8 cellular contexts compared by ENCODE assay signal in genomic region chr7:157302314-157302711, GRCh38. TPM values are rescaled to one million over a fixed set of nuclear protein-coding genes. Genes with fewer than 3 reads are reported as not detected.
A peak's percentile ranks its signal among the peaks of the same experiment; 100 is the strongest.
DNase-seq lines count a peak whose midpoint lies in the region; ATAC-seq, FAIRE-seq and TF ChIP-seq lines count a peak whose summit lies in the region.

No MANE protein-coding gene starts in this region.

- POLR2A ChIA-PET in HepG2 (lab: Yijun Ruan, JAX): no interaction called here

- DNase-seq in DMS53 (lab: John Stamatoyannopoulos, UW) (peak; percentile 79), HK-2 (ENCODE audit: unreplicated experiment) (peak; percentile 87), T-helper 17 cell (peak; percentile 69 to 83 (median 76)), HepG2 (ENCODE audit: low spot score) (no peak), NCI-H226 (no peak)
- DNase-seq in activated naive CD8-positive, alpha-beta T cell treated with anti-CD3 and anti-CD28 coated beads, Interleukin-2, amount 50 U/mL, for 24 hours: peak; percentile 86
- peak; percentile 77 for DNase-seq in stimulated activated CD8-positive, alpha-beta memory T cell treated with anti-CD3 and anti-CD28 coated beads, Interleukin-7, amount 100 ng/mL, for 24 hours (ENCODE audit: low read depth)

- no peak overlapping the region for H2AFZ ChIP-seq in HepG2 (ENCODE audit: low read length)

- TF ChIP-seq EP300 in HepG2 (IDR thresholded peaks at IDR 0.05; ENCODE audit: low read depth in 2 of 2, low read length in 2 of 2) (no peak), HepG2 (CRISPR knock-in tag; IDR thresholded peaks at IDR 0.05; ENCODE audit: borderline replicate concordance) (no peak)

- peaks cover 5 to 23% of the 10 kb centered on the region in 2 experiments; a peak in 3 of 5 replicates for H3K27me3 ChIP-seq in HepG2 (ENCODE audit: control insufficient read depth in 1 of 2, insufficient read depth in 2 of 2, low read length in 2 of 2)

- TF ChIP-seq POLR2A in HepG2 (IDR thresholded peaks at IDR 0.05; ENCODE audit: insufficient read depth in 1 of 2, low read depth in 2 of 2, low read length in 2 of 2): no peak

- H3K79me2 ChIP-seq in HepG2 (ENCODE audit: insufficient read depth, low read length): no peaks in the 10 kb centered on the region

- no peak overlapping the region for H3K9ac ChIP-seq in HepG2 (ENCODE audit: insufficient read depth, low read depth, low read length)

- peak overlapping the region; percentile 83 for H3K4me3 Mint-ChIP-seq in T-helper 17 cell
- peak overlapping the region; percentile 79 for H3K4me3 Mint-ChIP-seq in activated naive CD8-positive, alpha-beta T cell treated with anti-CD3 and anti-CD28 coated beads, Interleukin-2, amount 50 U/mL, for 24 hours

- H4K20me1 ChIP-seq in HepG2 (ENCODE audit: insufficient read depth, low read length): no peaks in the 10 kb centered on the region

- peaks cover 52% of the 10 kb centered on the region for H3K4me1 ChIP-seq in HepG2 (ENCODE audit: insufficient read depth, low read length)

- H3K4me2 ChIP-seq in HepG2 (ENCODE audit: low read depth, low read length): peak overlapping the region; percentile 36

- no peaks in the 10 kb centered on the region for H3K9me3 Mint-ChIP-seq in activated naive CD8-positive, alpha-beta T cell treated with anti-CD3 and anti-CD28 coated beads, Interleukin-2, amount 50 U/mL, for 24 hours

- intact Hi-C loops in HepG2 (cut with micrococcal nuclease; ENCODE audit: unreplicated experiment): no loop called here

- CTCF ChIA-PET in HepG2 (lab: Yijun Ruan, JAX; ENCODE audit: low intra/inter-chr PET ratio, low total read pairs): no interaction called here

- ATAC-seq in GM21381 (IDR thresholded peaks at IDR 0.05; ENCODE audit: unreplicated experiment) (peak; percentile 84), T-helper 17 cell (peak; percentile 97), HepG2 (no peak)
- ATAC-seq in activated naive CD8-positive, alpha-beta T cell treated with anti-CD3 and anti-CD28 coated beads, Interleukin-2, amount 50 U/mL, for 24 hours: peak; percentile 99

- H3K36me3 Mint-ChIP-seq in T-helper 17 cell (ENCODE audit: low read depth): no peaks in the 10 kb centered on the region
- H3K36me3 Mint-ChIP-seq in activated naive CD8-positive, alpha-beta T cell treated with anti-CD3 and anti-CD28 coated beads, Interleukin-2, amount 50 U/mL, for 24 hours (ENCODE audit: low read depth): no peaks in the 10 kb centered on the region

- H3K36me3 ChIP-seq in HepG2 (replicated peaks in 1 of 2; ENCODE audit: control insufficient read depth in 1 of 2, insufficient read depth in 2 of 2, low read length in 2 of 2): no peaks in the 10 kb centered on the region

- H3K9me3 ChIP-seq in T-helper 17 cell (ENCODE audit: control insufficient read depth, low read length, poor library complexity, severe bottlenecking) (no peaks in the 10 kb centered on the region), HepG2 (ENCODE audit: low read length) (no peaks in the 10 kb centered on the region)

- no peak overlapping the region; a peak in 2 of 6 replicates for H3K4me3 ChIP-seq in HepG2 (replicated peaks in 1 of 3; ENCODE audit: insufficient read depth in 1 of 3, low read depth in 2 of 3, low read length in 3 of 3)

- no peak for TF ChIP-seq CTCF in HepG2 (CRISPR knock-in tag; IDR thresholded peaks at IDR 0.05)

- in situ Hi-C loops in HepG2 (cut with HindIII; ENCODE audit: extremely low pct_ligation_motif_present, low pct_unique_long_range_greater_than_20kb): no loop called here

- no peaks in the 10 kb centered on the region for H3K27me3 Mint-ChIP-seq in T-helper 17 cell
- peaks cover 3% of the 10 kb centered on the region for H3K27me3 Mint-ChIP-seq in activated naive CD8-positive, alpha-beta T cell treated with anti-CD3 and anti-CD28 coated beads, Interleukin-2, amount 50 U/mL, for 24 hours

- peak overlapping the region; percentile 97 for H3K27ac Mint-ChIP-seq in T-helper 17 cell
- peak overlapping the region; percentile 99 for H3K27ac Mint-ChIP-seq in activated naive CD8-positive, alpha-beta T cell treated with anti-CD3 and anti-CD28 coated beads, Interleukin-2, amount 50 U/mL, for 24 hours

- no peak for FAIRE-seq in HepG2 (lab: Jason Lieb, UNC)

- H3K4me1 Mint-ChIP-seq in T-helper 17 cell: peaks cover 34% of the 10 kb centered on the region
- H3K4me1 Mint-ChIP-seq in activated naive CD8-positive, alpha-beta T cell treated with anti-CD3 and anti-CD28 coated beads, Interleukin-2, amount 50 U/mL, for 24 hours: peaks cover 46% of the 10 kb centered on the region

- H3K27ac ChIP-seq in HepG2 (ENCODE audit: extremely low read length, insufficient read depth, low read length): no peak overlapping the region

- BruUV-seq in HepG2 (replicated peaks; lab: Mats Ljungman, UMichigan): no TSS peak

- WGBS in HepG2 (ENCODE audit: low lambda C conversion rate): 39% methylated on average over 11 of the region's 11 CpGs

- TF ChIP-seq RAD21 in HepG2 (CRISPR knock-in tag; IDR thresholded peaks at IDR 0.05): no peak

TF ChIP-seq in HepG2, 621 proteins besides CTCF, POLR2A, EP300 and RAD21:
- TF ChIP-seq HNRNPL (IDR thresholded peaks at IDR 0.05; ENCODE audit: low read depth, low read length) (0 out of 2 replicates have a peak, but pooled peaks have one; percentile 22), MAFF (IDR thresholded peaks at IDR 0.05; ENCODE audit: low read depth, low read length) (0 out of 2 replicates have a peak, but pooled peaks have one; percentile 3), CAMTA2 (CRISPR knock-in tag; IDR thresholded peaks at IDR 0.05; ENCODE audit: borderline replicate concordance) (no peak), XBP1 (CRISPR knock-in tag; IDR thresholded peaks at IDR 0.05) (no peak)
- TF ChIP-seq, protein P1, sequence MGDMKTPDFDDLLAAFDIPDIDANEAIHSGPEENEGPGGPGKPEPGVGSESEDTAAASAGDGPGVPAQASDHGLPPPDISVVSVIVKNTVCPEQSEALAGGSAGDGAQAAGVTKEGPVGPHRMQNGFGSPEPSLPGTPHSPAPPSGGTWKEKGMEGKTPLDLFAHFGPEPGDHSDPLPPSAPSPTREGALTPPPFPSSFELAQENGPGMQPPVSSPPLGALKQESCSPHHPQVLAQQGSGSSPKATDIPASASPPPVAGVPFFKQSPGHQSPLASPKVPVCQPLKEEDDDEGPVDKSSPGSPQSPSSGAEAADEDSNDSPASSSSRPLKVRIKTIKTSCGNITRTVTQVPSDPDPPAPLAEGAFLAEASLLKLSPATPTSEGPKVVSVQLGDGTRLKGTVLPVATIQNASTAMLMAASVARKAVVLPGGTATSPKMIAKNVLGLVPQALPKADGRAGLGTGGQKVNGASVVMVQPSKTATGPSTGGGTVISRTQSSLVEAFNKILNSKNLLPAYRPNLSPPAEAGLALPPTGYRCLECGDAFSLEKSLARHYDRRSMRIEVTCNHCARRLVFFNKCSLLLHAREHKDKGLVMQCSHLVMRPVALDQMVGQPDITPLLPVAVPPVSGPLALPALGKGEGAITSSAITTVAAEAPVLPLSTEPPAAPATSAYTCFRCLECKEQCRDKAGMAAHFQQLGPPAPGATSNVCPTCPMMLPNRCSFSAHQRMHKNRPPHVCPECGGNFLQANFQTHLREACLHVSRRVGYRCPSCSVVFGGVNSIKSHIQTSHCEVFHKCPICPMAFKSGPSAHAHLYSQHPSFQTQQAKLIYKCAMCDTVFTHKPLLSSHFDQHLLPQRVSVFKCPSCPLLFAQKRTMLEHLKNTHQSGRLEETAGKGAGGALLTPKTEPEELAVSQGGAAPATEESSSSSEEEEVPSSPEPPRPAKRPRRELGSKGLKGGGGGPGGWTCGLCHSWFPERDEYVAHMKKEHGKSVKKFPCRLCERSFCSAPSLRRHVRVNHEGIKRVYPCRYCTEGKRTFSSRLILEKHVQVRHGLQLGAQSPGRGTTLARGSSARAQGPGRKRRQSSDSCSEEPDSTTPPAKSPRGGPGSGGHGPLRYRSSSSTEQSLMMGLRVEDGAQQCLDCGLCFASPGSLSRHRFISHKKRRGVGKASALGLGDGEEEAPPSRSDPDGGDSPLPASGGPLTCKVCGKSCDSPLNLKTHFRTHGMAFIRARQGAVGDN (CRISPR knock-in tag; IDR thresholded peaks at IDR 0.05): no peak

RNA-seq across cellular contexts. Expression of gene DNAJB6, which starts 34.5 kb away (rescaled TPM):
- total RNA-seq in T-helper 17 cell: 100 to 1,000 TPM; 266 to 278 TPM
- 53.9 and 72.9 TPM in 2 replicates for total RNA-seq in HepG2 (2016; rRNA removed; fragmentation: Illumina TruSeq; extraction: Trizol)
- 51.7 and 58.5 TPM in 2 replicates for total RNA-seq in HepG2 (2016; cell fraction: cytosol; rRNA removed; fragmentation: Illumina TruSeq; extraction: Trizol; ENCODE audit: low read depth)
- 57.3 and 66.0 TPM in 2 replicates for total RNA-seq in HepG2 (2016; cell fraction: insoluble cytoplasmic fraction; rRNA removed; fragmentation: Illumina TruSeq; extraction: Trizol)
- total RNA-seq in HepG2 (2016; cell fraction: membrane; rRNA removed; fragmentation: Illumina TruSeq; extraction: Trizol): 37.1 and 38.2 TPM in 2 replicates
- 31.6 and 33.1 TPM in 2 replicates for total RNA-seq in HepG2 (2016; cell fraction: nucleus; rRNA removed; fragmentation: Illumina TruSeq; extraction: Trizol)
- polyA plus RNA-seq in HepG2 (2011; rRNA removed): 27.1 and 29.9 TPM in 2 replicates
- polyA plus RNA-seq in HepG2 (2011; cell fraction: cytosol; rRNA removed): 14.8 and 23.9 TPM in 2 replicates
- polyA plus RNA-seq in HepG2 (2011; cell fraction: nucleus; rRNA removed): 22.1 and 25.2 TPM in 2 replicates
- 61.9 and 67.0 TPM in 2 replicates for polyA plus RNA-seq in HepG2 (2012)
- 15.6 and 19.2 TPM in 2 replicates for polyA plus RNA-seq in HepG2 (2016; cell fraction: cytosol; fragmentation: Illumina TruSeq; extraction: Trizol; ENCODE audit: low read depth)
- polyA plus RNA-seq in HepG2 (2016; cell fraction: insoluble cytoplasmic fraction; fragmentation: Illumina TruSeq; extraction: Trizol; ENCODE audit: low read depth): 96.0 and 98.3 TPM in 2 replicates
- 29.1 and 33.0 TPM in 2 replicates for polyA plus RNA-seq in HepG2 (2016; cell fraction: membrane; fragmentation: Illumina TruSeq; extraction: Trizol; ENCODE audit: low read depth)
- 55.8 and 62.6 TPM in 2 replicates for polyA plus RNA-seq in HepG2 (2016; cell fraction: nucleus; fragmentation: Illumina TruSeq; extraction: Trizol; ENCODE audit: insufficient read depth, low read depth)
- 18.1 and 22.3 TPM in 2 replicates for polyA minus RNA-seq in HepG2 (2011; rRNA and poly(A)+ RNA removed; ENCODE audit: low replicate concordance)
- 25.6 and 28.2 TPM in 2 replicates for polyA minus RNA-seq in HepG2 (2011; cell fraction: cytosol; rRNA and poly(A)+ RNA removed)
- polyA minus RNA-seq in HepG2 (2011; cell fraction: nucleus; rRNA and poly(A)+ RNA removed): 43.9 and 51.2 TPM in 2 replicates

Comparison
In these comparisons a context has a peak if more than half of its experiments do, and no peak if none do; other contexts are left out.
1. DNase-seq: peak in DMS53 (single experiment), HK-2 (single experiment), T-helper 17 cell (3 of 3), activated naive CD8-positive, alpha-beta T cell treated with anti-CD3 and anti-CD28 coated beads, Interleukin-2, amount 50 U/mL, for 24 hours (single experiment) and stimulated activated CD8-positive, alpha-beta memory T cell treated with anti-CD3 and anti-CD28 coated beads, Interleukin-7, amount 100 ng/mL, for 24 hours (single experiment); none in HepG2 (single experiment) and NCI-H226 (single experiment).